Comparison of ENCODE assay signal across 33 cellular contexts in the genomic region with DNA sequence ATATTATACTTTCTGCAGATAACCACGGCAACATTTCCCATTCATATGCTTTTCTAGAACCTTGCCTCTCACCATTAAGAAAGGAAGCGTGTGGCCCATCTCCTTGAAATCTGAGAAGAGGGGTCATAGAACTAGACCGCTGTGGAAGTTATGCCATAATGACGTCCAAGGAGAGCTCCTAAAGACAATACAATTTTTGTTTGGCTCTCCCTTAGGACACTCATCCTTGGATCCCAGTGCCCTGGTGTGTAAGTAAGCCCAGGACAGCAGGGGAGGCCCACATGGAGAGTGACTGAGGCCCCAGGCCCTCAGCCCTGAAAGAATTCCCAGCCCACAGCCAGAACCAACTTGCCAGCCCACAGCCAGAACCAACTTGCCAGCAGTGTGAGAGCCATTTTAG.
"Had no signal": no experiment of that assay in that cellular context is flagged by ENCODE, and none has a peak within 500 bp of the region (broad histone marks: within the 10 kb centered on the region; RNA-seq: fewer than 3 reads in every experiment).

No MANE protein-coding gene starts in this region.

- H3K4me1 Mint-ChIP-seq: activated B cell treated with CpG ODN at 0.5 μM for 24 hours; activated CD4-positive, alpha-beta T cell treated with anti-CD3 and anti-CD28 coated beads, Interleukin-2, amount 10 ng/mL, durations not matched to agents 24 days and 14 days; activated naive CD8-positive, alpha-beta T cell treated with anti-CD3 and anti-CD28 coated beads for 36 hours; activated T-helper 17 cell treated with anti-CD3 and anti-CD28 coated beads, Interleukin-2, amount 50 U/mL, for 72 hours had no signal

- H3K27me3 Mint-ChIP-seq: activated B cell treated with CpG ODN at 0.5 μM for 24 hours; activated CD4-positive, alpha-beta memory T cell treated with anti-CD3 and anti-CD28 coated beads for 36 hours; activated CD4-positive, alpha-beta T cell treated with anti-CD3 and anti-CD28 coated beads, Interleukin-2, amount 10 ng/mL, durations not matched to agents 24 days and 14 days; activated CD8-positive, alpha-beta T cell treated with anti-CD3 and anti-CD28 coated beads for 36 hours; activated T-helper 17 cell treated with anti-CD3 and anti-CD28 coated beads, Interleukin-2, amount 50 U/mL, for 72 hours had no signal

- DNase-seq: activated B cell treated with CpG ODN at 0.5 μM for 24 hours; activated CD4-positive, alpha-beta memory T cell treated with anti-CD3 and anti-CD28 coated beads for 36 hours; activated CD4-positive, alpha-beta T cell treated with anti-CD3 and anti-CD28 coated beads for 4 hours; activated CD4-positive, alpha-beta T cell treated with anti-CD3 and anti-CD28 coated beads, Interleukin-2, amount 10 ng/mL, durations not matched to agents 24 days and 14 days; activated CD4-positive, alpha-beta T cell treated with anti-CD3 and anti-CD28 coated beads, Interleukin-2, amount 50 U/mL, for 1 hour; activated CD4-positive, alpha-beta T cell treated with anti-CD3 and anti-CD28 coated beads, Interleukin-2, amount 50 U/mL, for 4 hours; activated CD4-positive, CD25-positive, alpha-beta regulatory T cell treated with anti-CD3 and anti-CD28 coated beads, Interleukin-2, amount 50 U/mL, for 72 hours; activated CD8-positive, alpha-beta memory T cell treated with anti-CD3 and anti-CD28 coated beads, Interleukin-2, amount 50 U/mL, for 4 hours; activated CD8-positive, alpha-beta T cell treated with anti-CD3 and anti-CD28 coated beads for 36 hours; activated effector memory CD4-positive, alpha-beta T cell treated with anti-CD3 and anti-CD28 coated beads, Interleukin-2, amount 50 U/mL, for 16 hours; activated gamma-delta T cell treated with Interleukin-2 at 50 U/mL for 16 hours; activated naive CD4-positive, alpha-beta T cell; activated naive CD4-positive, alpha-beta T cell treated with anti-CD3 and anti-CD28 coated beads for 36 hours; activated naive CD4-positive, alpha-beta T cell treated with anti-CD3 and anti-CD28 coated beads, Interleukin-2, amount 50 U/mL, for 16 hours; activated naive CD8-positive, alpha-beta T cell treated with anti-CD3 and anti-CD28 coated beads for 36 hours; activated T-cell treated with anti-CD3 and anti-CD28 coated beads for 4 hours; activated T-cell treated with anti-CD3 and anti-CD28 coated beads, Interleukin-2, amount 50 U/mL, for 1 hour; activated T-cell treated with anti-CD3 and anti-CD28 coated beads, Interleukin-2, amount 50 U/mL, for 4 hours; activated T-cell treated with anti-CD3 and anti-CD28 coated beads, Interleukin-2, amount 50 U/mL, for 72 hours; adrenal gland; amniotic stem cell; aorta; body of pancreas; brain microvascular endothelial cell; central memory CD4-positive, alpha-beta T cell; T-helper 1 cell; T-helper 2 cell; T-helper 9 cell had no signal

- H3K27ac Mint-ChIP-seq: activated B cell treated with CpG ODN at 0.5 μM for 24 hours; activated CD4-positive, alpha-beta memory T cell treated with anti-CD3 and anti-CD28 coated beads for 36 hours; activated CD4-positive, alpha-beta T cell treated with anti-CD3 and anti-CD28 coated beads, Interleukin-2, amount 10 ng/mL, durations not matched to agents 24 days and 14 days; activated CD8-positive, alpha-beta T cell treated with anti-CD3 and anti-CD28 coated beads for 36 hours; activated naive CD4-positive, alpha-beta T cell treated with anti-CD3 and anti-CD28 coated beads for 36 hours; activated naive CD4-positive, alpha-beta T cell treated with anti-CD3 and anti-CD28 coated beads, Interleukin-2, amount 50 U/mL, for 72 hours; activated naive CD8-positive, alpha-beta T cell treated with anti-CD3 and anti-CD28 coated beads for 36 hours; activated T-cell treated with anti-CD3 and anti-CD28 coated beads, Interleukin-2, amount 50 U/mL, for 72 hours; activated T-helper 1 cell treated with anti-CD3 and anti-CD28 coated beads, Interleukin-12 subunit alpha, Interleukin-12 subunit beta, Interleukin-2, Interleukin-4 antibody, amounts not matched to agents 30 ng/mL and 10 ng/mL and 1 ng/mL, durations not matched to agents 14 hours and 24 hours and 36 hours; activated T-helper 17 cell treated with anti-CD3 and anti-CD28 coated beads, Interleukin-2, amount 50 U/mL, for 72 hours; T-helper 1 cell treated with Interleukin-12 subunit alpha and Interleukin-12 subunit beta and Interleukin-4 antibody, amounts not matched to agents 30 μg/mL and 1 μg/mL, for 36 hours; T-helper 2 cell treated with Interferon-gamma antibody and Interleukin-4, amounts not matched to agents 5 μg/mL and 100 μg/mL, for 36 hours had no signal

- H3K4me3 Mint-ChIP-seq: activated B cell treated with CpG ODN at 0.5 μM for 24 hours; activated CD4-positive, alpha-beta memory T cell treated with anti-CD3 and anti-CD28 coated beads for 36 hours; activated CD4-positive, alpha-beta T cell treated with anti-CD3 and anti-CD28 coated beads, Interleukin-2, amount 10 ng/mL, durations not matched to agents 24 days and 14 days; activated CD8-positive, alpha-beta T cell treated with anti-CD3 and anti-CD28 coated beads for 36 hours; activated naive CD4-positive, alpha-beta T cell treated with anti-CD3 and anti-CD28 coated beads for 36 hours; activated naive CD8-positive, alpha-beta T cell treated with anti-CD3 and anti-CD28 coated beads for 36 hours; activated T-cell treated with anti-CD3 and anti-CD28 coated beads, Interleukin-2, amount 50 U/mL, for 4 hours; activated T-cell treated with anti-CD3 and anti-CD28 coated beads, Interleukin-2, amount 50 U/mL, for 72 hours; activated T-helper 1 cell treated with anti-CD3 and anti-CD28 coated beads, Interleukin-12 subunit alpha, Interleukin-12 subunit beta, Interleukin-2, Interleukin-4 antibody, amounts not matched to agents 30 ng/mL and 10 ng/mL and 1 ng/mL, durations not matched to agents 14 hours and 24 hours and 36 hours; activated T-helper 17 cell treated with anti-CD3 and anti-CD28 coated beads, Interleukin-2, amount 50 U/mL, for 72 hours; T-helper 1 cell treated with Interleukin-12 subunit alpha and Interleukin-12 subunit beta and Interleukin-4 antibody, amounts not matched to agents 30 μg/mL and 1 μg/mL, for 36 hours; T-helper 2 cell treated with Interferon-gamma antibody and Interleukin-4, amounts not matched to agents 5 μg/mL and 100 μg/mL, for 36 hours had no signal

- H3K36me3 Mint-ChIP-seq: activated CD4-positive, alpha-beta memory T cell treated with anti-CD3 and anti-CD28 coated beads for 36 hours; activated naive CD4-positive, alpha-beta T cell treated with anti-CD3 and anti-CD28 coated beads, Interleukin-2, amount 50 U/mL, for 72 hours; activated naive CD8-positive, alpha-beta T cell treated with anti-CD3 and anti-CD28 coated beads for 36 hours had no signal
